Comparison of ENCODE assay signal across 7 cellular contexts in the genomic region with DNA sequence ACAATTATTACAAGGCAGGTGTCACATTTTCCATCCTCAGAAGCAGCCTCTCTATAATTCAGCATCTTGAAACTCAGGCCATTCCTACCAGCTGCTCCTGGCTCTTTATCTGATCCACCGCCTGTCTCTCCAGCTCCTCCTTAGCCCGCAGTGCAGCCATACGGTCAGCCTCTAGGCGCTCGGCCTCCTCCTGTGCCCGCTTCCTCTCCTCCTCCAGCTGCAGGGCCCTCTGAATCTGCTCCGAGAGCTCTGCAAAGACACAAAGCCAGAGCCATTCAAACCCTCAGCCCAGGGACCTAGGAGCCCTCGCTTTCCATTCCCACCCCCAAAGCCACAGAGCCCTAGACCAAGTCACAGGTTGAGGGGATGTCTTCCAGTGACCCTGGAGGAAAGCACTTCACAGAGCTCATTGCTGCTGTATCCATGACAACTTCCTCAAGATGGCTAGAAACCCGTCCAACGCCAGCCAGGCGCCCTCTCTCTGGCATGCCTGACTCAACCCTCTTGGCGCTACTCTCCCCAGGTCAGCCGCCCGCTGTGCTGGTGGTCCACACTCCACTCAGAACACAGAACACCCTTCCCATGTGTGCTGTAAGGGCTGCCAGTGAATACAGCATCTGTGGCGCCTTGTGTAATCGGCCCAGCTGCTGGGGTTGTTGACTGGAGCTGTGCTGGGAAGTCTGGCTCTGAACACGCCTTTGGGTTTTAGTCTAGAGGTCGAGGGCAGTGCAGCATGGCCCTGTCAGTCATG. TPM values are rescaled to one million over a fixed set of nuclear protein-coding genes. Genes with fewer than 3 reads are reported as not detected.
DNase-seq lines count a peak whose midpoint lies in the region; ATAC-seq and TF ChIP-seq lines count a peak whose summit lies in the region.

No MANE protein-coding gene starts in this region.

- POLR2A ChIA-PET in RWPE1 (lab: Yijun Ruan, JAX; ENCODE audit: low non-redundant PET) = no interaction called here

- intact Hi-C loops in head of caudate nucleus (cut with DNase I) = no loop called here
- intact Hi-C loops in sciatic nerve (cut with DNase I) = no loop called here

- peak overlapping the region; percentile 84 for H3K27ac ChIP-seq in RWPE1

- ATAC-seq in sciatic nerve = peak; percentile 89
- ATAC-seq in GM21717 (IDR thresholded peaks at IDR 0.05; ENCODE audit: unreplicated experiment) = no peak

- no peak for TF ChIP-seq CTCF in RWPE1 (conservative IDR thresholded peaks at IDR 0.05; ENCODE audit: low read depth)

- CTCF ChIA-PET in RWPE1 (lab: Yijun Ruan, JAX) = interaction anchor here (0.6 to 0.7 kb wide), 2 partner anchors 11 to 78 kb away, joined by 3 read pairs; no protein-coding TSS in a partner anchor

- DNase-seq in NCI-H1092 (lab: John Stamatoyannopoulos, UW) (peak; percentile 91), RWPE1 (ENCODE audit: low spot score) (no peak), head of caudate nucleus (peak in 35 of 42 donors; percentile 17 to 84 (median 46)), sciatic nerve (ENCODE audit: low spot score) (no peak), 8988T (no peak), ecto neural progenitor cell (ENCODE audit: low spot score) (no peak)

RNA-seq across cellular contexts. Expression of gene EZR, which starts 49.3 kb away (rescaled TPM):
- total RNA-seq in sciatic nerve = 113 TPM

Comparison
In these comparisons a context has a peak if more than half of its experiments do, and no peak if none do; other contexts are left out.
1. DNase-seq: peak in NCI-H1092 (single experiment) and head of caudate nucleus (35 of 42); none in RWPE1 (single experiment), sciatic nerve (single experiment), 8988T (single experiment) and ecto neural progenitor cell (single experiment).